ENCODE assay signal across 14 cellular contexts in the genomic region with DNA sequence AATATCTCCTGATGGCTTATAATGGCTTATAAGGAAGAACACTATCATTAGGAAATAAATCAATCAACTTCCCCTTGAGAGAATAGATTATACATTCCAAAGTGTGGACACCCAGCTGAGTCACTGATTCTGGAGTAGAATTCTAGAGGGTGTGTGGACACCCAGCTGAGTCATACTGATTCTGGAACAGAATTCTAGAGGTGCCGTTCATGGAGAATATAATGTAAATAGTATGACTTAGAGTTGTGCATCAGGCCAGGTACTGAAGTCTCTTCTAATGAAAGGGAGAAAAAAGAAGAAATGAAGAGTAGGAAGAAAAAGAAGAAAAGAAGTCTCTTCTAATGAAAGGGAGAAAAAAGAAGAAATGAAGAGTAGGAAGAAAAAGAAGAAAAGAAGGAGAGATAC. TPM values are rescaled to one million over a fixed set of nuclear protein-coding genes. Genes with fewer than 3 reads are reported as not detected.
DNase-seq lines count a peak whose midpoint lies in the region; ATAC-seq and TF ChIP-seq lines count a peak whose summit lies in the region.
"Had no signal": no experiment of that assay in that cellular context is flagged by ENCODE, and none has a peak within 500 bp of the region (broad histone marks: within the 10 kb centered on the region; RNA-seq: fewer than 3 reads in every experiment).

No MANE protein-coding gene starts in this region.

- H3K27ac ChIP-seq in AG04450 (ENCODE audit: low read depth, low read length), result no peak overlapping the region
- H3K27ac ChIP-seq in psoas muscle, result no peak overlapping the region
- H3K27ac ChIP-seq: C4-2B, left lung had no signal

- CTCF ChIA-PET in AG04450 (lab: Charles Lee), result no interaction called here

- H3K27me3 ChIP-seq in AG04450 (ENCODE audit: control insufficient read depth, insufficient read depth, low read length) (no peaks in the 10 kb centered on the region), psoas muscle (ENCODE audit: insufficient read depth in 3 of 3, low read length in 2 of 3) (no peaks in the 10 kb centered on the region), BE2C (no peaks in the 10 kb centered on the region)
- H3K27me3 ChIP-seq: left lung had no signal

- no peak for TF ChIP-seq CTCF in AG04450 (IDR thresholded peaks at IDR 0.05; ENCODE audit: low read depth, low read length)
- TF ChIP-seq CTCF in fibroblast of pulmonary artery (IDR thresholded peaks at IDR 0.05; ENCODE audit: low read length, missing control alignments), result no peak
- no peak for TF ChIP-seq CTCF in psoas muscle (IDR thresholded peaks at IDR 0.05)
- TF ChIP-seq CTCF in BE2C (IDR thresholded peaks at IDR 0.05; ENCODE audit: low read depth, low read length), result no peak

- intact Hi-C loops in psoas muscle (cut with DNase I), result no loop called here

- no peaks in the 10 kb centered on the region for H3K9me3 ChIP-seq in AG04450 (ENCODE audit: control insufficient read depth, insufficient read depth, low read length)
- no peaks in the 10 kb centered on the region for H3K9me3 ChIP-seq in psoas muscle
- H3K9me3 ChIP-seq in BE2C, result no peaks in the 10 kb centered on the region
- H3K9me3 ChIP-seq: left lung had no signal

- peak; percentile 18 for DNase-seq in AG04450 (ENCODE audit: low read depth, low spot score)
- DNase-seq in HS-27A (ENCODE audit: low read depth), result peak; percentile 57
- DNase-seq in SW480 (ENCODE audit: low spot score), result peak; percentile 33
- DNase-seq in fibroblast of pulmonary artery (ENCODE audit: low read depth), result peak; percentile 77
- no peak for DNase-seq in cerebellum (ENCODE audit: low spot score)
- no peak for DNase-seq in iPS-NIHi7 (ENCODE audit: extremely low spot score)
- DNase-seq in psoas muscle, result no peak
- DNase-seq in BE2C, result no peak
- DNase-seq: activated T-cell treated with anti-CD3 and anti-CD28 coated beads for 4 hours; foreskin melanocyte; left lung; NCI-H146; stimulated activated CD4-positive, alpha-beta T cell treated with anti-CD3 and anti-CD28 coated beads, Interleukin-4, amount 100 ng/mL, for 4 hours had no signal

- H3K36me3 ChIP-seq in psoas muscle (ENCODE audit: insufficient read depth in 1 of 2, low read depth in 1 of 2) (no peaks in the 10 kb centered on the region), BE2C (no peaks in the 10 kb centered on the region)
- H3K36me3 ChIP-seq: left lung had no signal

- H3K4me3 ChIP-seq in AG04450 (ENCODE audit: low read depth, low read length), result no peak overlapping the region
- H3K4me3 ChIP-seq in fibroblast of pulmonary artery (replicated peaks; ENCODE audit: low read depth, low read length), result no peak overlapping the region
- H3K4me3 ChIP-seq in psoas muscle, result no peak overlapping the region
- no peak overlapping the region for H3K4me3 ChIP-seq in BE2C (ENCODE audit: low read depth, low read length)
- H3K4me3 ChIP-seq: left lung had no signal

- POLR2A ChIA-PET in AG04450 (lab: Yijun Ruan, JAX), result no interaction called here

- H3K4me1 ChIP-seq in psoas muscle (peaks cover 12% of the 10 kb centered on the region), BE2C (no peaks in the 10 kb centered on the region)

- no peak for ATAC-seq in psoas muscle
- ATAC-seq: left lung had no signal

- WGBS in psoas muscle, 3 donors, result 63 to 89% (median 67%) methylated on average over 1 of the region's 1 CpG

RNA-seq across cellular contexts. Expression of gene USP33, which starts 2.4 kb away (rescaled TPM):
- 57.7 and 86.0 TPM in 2 replicates for polyA plus RNA-seq in AG04450 (2011; rRNA removed)
- 27.1 and 56.3 TPM in 2 replicates for polyA minus RNA-seq in AG04450 (2011; rRNA and poly(A)+ RNA removed)
- 192 TPM for total RNA-seq in cerebellum
- total RNA-seq in psoas muscle, result 10 to 100 TPM; 21.0 to 24.9 (median 23.4) TPM
- 10 to 100 TPM; 13.4 to 37.5 (median 15.0) TPM for polyA plus RNA-seq in psoas muscle
- polyA plus RNA-seq in BE2C (2012; ENCODE audit: insufficient read depth, insufficient read length, low read depth), result 9.3 TPM

RNA-seq across cellular contexts. Expression of gene MIGA1, which starts 17.4 kb away (rescaled TPM):
- 4.5 and 5.5 TPM in 2 replicates for polyA plus RNA-seq in AG04450 (2011; rRNA removed)
- polyA minus RNA-seq in AG04450 (2011; rRNA and poly(A)+ RNA removed), result 6.7 and 9.8 TPM in 2 replicates
- total RNA-seq in cerebellum, result 22.2 TPM
- 10 to 100 TPM; 11.2 to 17.0 (median 14.0) TPM for total RNA-seq in psoas muscle
- 10 to 100 TPM in 1 of 3 donors, 1 to 10 TPM in 2; 5.0 to 19.3 (median 5.4) TPM for polyA plus RNA-seq in psoas muscle
- polyA plus RNA-seq in BE2C (2012; ENCODE audit: insufficient read depth, insufficient read length, low read depth), result 2.8 TPM

Comparison
In these comparisons a context has a peak if more than half of its experiments do, and no peak if none do; other contexts are left out.
1. DNase-seq: peak in AG04450 (single experiment), HS-27A (single experiment), SW480 (single experiment) and fibroblast of pulmonary artery (single experiment); none in cerebellum (single experiment), iPS-NIHi7 (single experiment), psoas muscle (0 of 2) and BE2C (single experiment).